Comparison of ENCODE assay signal across 8 cellular contexts in the genomic region with DNA sequence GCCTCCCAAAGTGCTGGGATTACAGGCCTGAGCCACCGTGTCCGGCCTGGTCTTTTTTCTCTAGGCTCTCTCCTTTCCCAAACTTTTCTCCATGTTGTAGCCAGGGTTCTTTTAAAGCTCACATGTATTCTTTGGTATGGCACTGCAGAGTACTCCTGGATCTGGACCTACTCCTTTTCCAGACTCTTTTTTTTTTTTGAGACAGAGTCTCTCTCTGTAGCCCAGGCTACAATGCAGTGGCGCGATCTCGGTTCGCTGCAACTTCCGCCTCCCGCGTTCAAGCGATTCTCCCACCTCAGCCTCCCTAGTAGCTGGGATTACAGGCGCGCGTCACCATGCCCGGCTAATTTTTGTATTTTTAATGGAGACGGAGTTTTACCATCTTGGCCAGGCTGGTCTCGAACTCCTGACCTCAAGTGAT. TPM values are rescaled to one million over a fixed set of nuclear protein-coding genes. Genes with fewer than 3 reads are reported as not detected.
DNase-seq lines count a peak whose midpoint lies in the region; FAIRE-seq and TF ChIP-seq lines count a peak whose summit lies in the region.

No MANE protein-coding gene starts in this region.

- no peaks in the 10 kb centered on the region for H3K9me3 ChIP-seq in HEK293 (ENCODE audit: control insufficient read depth, insufficient read depth, low read depth, low read length)
- H3K9me3 ChIP-seq in left ventricle myocardium inferior (replicated peaks), result no peaks in the 10 kb centered on the region
- no peaks in the 10 kb centered on the region for H3K9me3 ChIP-seq in small intestine (ENCODE audit: control insufficient read depth, low read depth)

- CTCF ChIA-PET in HEK293 (lab: Yijun Ruan, JAX), result interaction anchor here (0.7 to 4.1 kb wide), 3 partner anchors 11 to 80 kb away, joined by 3 to 24 read pairs (median 7); no protein-coding TSS in a partner anchor

- H3K27me3 ChIP-seq in left ventricle myocardium inferior (ENCODE audit: low read depth) (no peaks in the 10 kb centered on the region), small intestine (ENCODE audit: control insufficient read depth in 2 of 2, insufficient read depth in 2 of 2, low read length in 2 of 2) (no peaks in the 10 kb centered on the region)

- H3K27ac ChIP-seq in HEK293 (ENCODE audit: extremely low read depth, low read depth, low read length) (0 out of 2 replicates have a peak overlapping the region, but pooled peaks have one; percentile 72), VCaP (peak overlapping the region; percentile 94), left ventricle myocardium inferior (replicated peaks) (peak overlapping the region; percentile 91), small intestine (ENCODE audit: low read depth in 1 of 2, low read length in 1 of 2) (peak overlapping the region; percentile 68 to 87)

- no peak for DNase-seq in left ventricle myocardium inferior
- DNase-seq in small intestine, result no peak
- no peak for DNase-seq in GDM1 (lab: John Stamatoyannopoulos, UW)
- no peak for DNase-seq in effector CD8-positive, alpha-beta T cell (lab: John Stamatoyannopoulos, UW)
- DNase-seq in stimulated activated naive CD4-positive, alpha-beta T cell treated with Interleukin-2 at 50 U/mL for 16 hours (lab: John Stamatoyannopoulos, UW), result no peak
- no peak for DNase-seq in NCI-H748 (lab: John Stamatoyannopoulos, UW; ENCODE audit: unreplicated experiment)

- no peak for FAIRE-seq in small intestine (lab: Jason Lieb, UNC)

- TF ChIP-seq CTCF in HEK293 (tag by site-specific recombination; IDR thresholded peaks at IDR 0.05) (no peak), VCaP (conservative IDR thresholded peaks at IDR 0.05) (no peak), left ventricle myocardium inferior (IDR thresholded peaks at IDR 0.05; ENCODE audit: borderline replicate concordance) (no peak)

- H3K4me3 ChIP-seq in HEK293 (ENCODE audit: low read depth, low read length) (peak overlapping the region; percentile 29), left ventricle myocardium inferior (peak overlapping the region; percentile 81), small intestine (ENCODE audit: low read depth in 1 of 2, low read length in 2 of 2) (peak overlapping the region in 1 of 2 donors; percentile 74)

- intact Hi-C loops in left ventricle myocardium inferior (cut with micrococcal nuclease), result no loop called here

- WGBS in small intestine, 3 donors, result 58 to 76% (median 73%) methylated on average over 16 of the region's 16 CpGs

- H3K36me3 ChIP-seq in HEK293 (ENCODE audit: control insufficient read depth in 2 of 2, insufficient read depth in 1 of 2, low read length in 2 of 2) (peaks cover 18 to 29% of the 10 kb centered on the region in 2 experiments; a peak in 2 of 3 replicates), left ventricle myocardium inferior (peaks cover 29% of the 10 kb centered on the region), small intestine (ENCODE audit: control insufficient read depth in 2 of 2, insufficient read depth in 2 of 2, low read length in 2 of 2) (peaks cover 5 to 6% of the 10 kb centered on the region in 2 donors)

- POLR2A ChIA-PET in HEK293 (lab: Yijun Ruan, JAX), result interaction anchor here (0.6 to 2.1 kb wide), 26 partner anchors 11 to 555 kb away, joined by 3 to 33 read pairs (median 5); partner anchors contain the start of genes ATP5IF1, EYA3, PHACTR4 and RCC1

- H3K4me1 ChIP-seq in HEK293 (ENCODE audit: control insufficient read depth, insufficient read depth, low read length), result no peaks in the 10 kb centered on the region
- peaks cover 20% of the 10 kb centered on the region for H3K4me1 ChIP-seq in left ventricle myocardium inferior
- peaks cover 3 to 4% of the 10 kb centered on the region in 2 donors for H3K4me1 ChIP-seq in small intestine (ENCODE audit: control insufficient read depth in 2 of 2, insufficient read depth in 1 of 2, low read depth in 1 of 2, low read length in 1 of 2)

TF ChIP-seq in HEK293, 187 proteins besides CTCF, POLR2A, EP300 and RAD21 (continues in another document):
- no peak for TF ChIP-seq ZNF292 (tag by site-specific recombination; IDR thresholded peaks at IDR 0.05; ENCODE audit: borderline replicate concordance, low read depth)
- TF ChIP-seq ZNF488 (tag by site-specific recombination; IDR thresholded peaks at IDR 0.05), result no peak
- no peak for TF ChIP-seq ZNF548 (tag by site-specific recombination; IDR thresholded peaks at IDR 0.05)
- no peak for TF ChIP-seq ZSCAN4 (tag by site-specific recombination; IDR thresholded peaks at IDR 0.05)
- 0 out of 2 replicates have a peak, but pooled peaks have one; percentile 24 for TF ChIP-seq ZSCAN23 (tag by site-specific recombination; IDR thresholded peaks at IDR 0.05)
- TF ChIP-seq ZNF707 (tag by site-specific recombination; IDR thresholded peaks at IDR 0.05), result 0 out of 2 replicates have a peak, but pooled peaks have one; percentile 21
- no peak for TF ChIP-seq ZNF623 (tag by site-specific recombination; IDR thresholded peaks at IDR 0.05)
- TF ChIP-seq ZNF777 (tag by site-specific recombination; IDR thresholded peaks at IDR 0.05; ENCODE audit: borderline replicate concordance), result no peak
- TF ChIP-seq, protein P1, sequence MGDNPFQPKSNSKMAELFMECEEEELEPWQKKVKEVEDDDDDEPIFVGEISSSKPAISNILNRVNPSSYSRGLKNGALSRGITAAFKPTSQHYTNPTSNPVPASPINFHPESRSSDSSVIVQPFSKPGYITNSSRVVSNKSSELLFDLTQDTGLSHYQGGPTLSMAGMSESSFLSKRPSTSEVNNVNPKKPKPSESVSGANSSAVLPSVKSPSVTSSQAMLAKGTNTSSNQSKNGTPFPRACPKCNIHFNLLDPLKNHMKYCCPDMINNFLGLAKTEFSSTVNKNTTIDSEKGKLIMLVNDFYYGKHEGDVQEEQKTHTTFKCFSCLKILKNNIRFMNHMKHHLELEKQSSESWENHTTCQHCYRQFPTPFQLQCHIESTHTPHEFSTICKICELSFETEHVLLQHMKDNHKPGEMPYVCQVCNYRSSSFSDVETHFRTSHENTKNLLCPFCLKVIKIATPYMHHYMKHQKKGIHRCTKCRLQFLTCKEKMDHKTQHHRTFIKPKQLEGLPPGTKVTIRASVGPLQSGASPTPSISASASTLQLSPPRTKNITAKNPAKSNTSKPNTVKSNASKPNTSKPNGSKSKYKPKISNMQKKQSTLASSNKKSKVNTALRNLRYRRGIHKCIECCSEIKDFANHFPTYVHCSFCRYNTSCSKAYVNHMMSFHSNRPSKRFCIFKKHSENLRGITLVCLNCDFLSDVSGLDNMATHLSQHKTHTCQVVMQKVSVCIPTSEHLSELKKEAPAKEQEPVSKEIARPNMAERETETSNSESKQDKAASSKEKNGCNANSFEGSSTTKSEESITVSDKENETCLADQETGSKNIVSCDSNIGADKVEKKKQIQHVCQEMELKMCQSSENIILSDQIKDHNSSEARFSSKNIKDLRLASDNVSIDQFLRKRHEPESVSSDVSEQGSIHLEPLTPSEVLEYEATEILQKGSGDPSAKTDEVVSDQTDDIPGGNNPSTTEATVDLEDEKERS (tag by site-specific recombination; IDR thresholded peaks at IDR 0.05), result 0 out of 2 replicates have a peak, but pooled peaks have one; percentile 9
- no peak for TF ChIP-seq ZNF645 (tag by site-specific recombination; IDR thresholded peaks at IDR 0.05)
- peak; percentile 62; the same call in 1 of the 2 replicates for TF ChIP-seq ZNF324 (tag by site-specific recombination; IDR thresholded peaks at IDR 0.05)
- no peak for TF ChIP-seq ZNF274 (IDR thresholded peaks at IDR 0.05; ENCODE audit: low read length)
- no peak for TF ChIP-seq ZNF274 (tag by site-specific recombination; IDR thresholded peaks at IDR 0.05; ENCODE audit: borderline replicate concordance)
- TF ChIP-seq ZNF639 (tag by site-specific recombination; IDR thresholded peaks at IDR 0.05), result no peak; the same call in 1 of the 2 replicates
- no peak for TF ChIP-seq ZNF521 (tag by site-specific recombination; IDR thresholded peaks at IDR 0.05)

RNA-seq across cellular contexts. Expression of gene MED18, which starts 0.6 kb away (rescaled TPM):
- total RNA-seq in left ventricle myocardium inferior, result 10.8 TPM
- 10 to 100 TPM; 24.6 to 39.4 (median 29.5) TPM for polyA plus RNA-seq in small intestine

RNA-seq across cellular contexts. Expression of gene PHACTR4, which starts 41.3 kb away (rescaled TPM):
- 13.6 TPM for total RNA-seq in left ventricle myocardium inferior
- polyA plus RNA-seq in small intestine, result 10 to 100 TPM; 15.9 to 27.1 (median 25.0) TPM
